ENCODE assay signal across 8 cellular contexts in the genomic region with DNA sequence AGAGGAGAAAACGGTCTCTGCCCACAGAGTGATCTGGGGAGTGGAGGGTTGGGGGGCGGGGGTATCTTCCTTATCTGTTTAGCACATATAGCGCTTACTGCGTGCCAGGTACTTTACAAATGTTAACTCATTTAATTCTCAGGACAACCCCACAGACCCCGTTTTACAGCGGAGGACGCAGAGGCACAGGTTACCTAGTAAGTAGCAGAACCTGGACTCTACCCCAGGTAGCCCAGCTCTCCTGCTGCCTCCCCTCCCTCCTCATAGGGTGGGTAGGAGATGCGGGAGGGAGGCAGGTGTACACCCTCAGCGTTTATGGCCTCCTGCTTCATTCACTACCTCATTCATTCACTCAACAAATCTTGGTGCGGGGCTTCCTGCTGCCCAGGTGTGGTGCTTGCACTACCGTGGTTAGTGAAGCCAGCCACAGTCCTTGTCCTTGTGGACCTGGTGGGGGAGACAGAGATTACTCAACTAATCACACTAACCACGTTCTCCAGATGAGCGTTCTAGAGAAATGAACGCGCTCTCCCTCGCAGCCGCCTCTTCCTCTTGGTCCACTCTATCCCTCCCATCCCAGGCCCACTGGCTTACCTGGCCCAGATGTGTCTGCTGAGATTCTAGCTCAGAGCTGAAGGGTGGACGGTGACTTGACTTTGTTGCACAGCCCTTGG.
A peak's percentile ranks its signal among the peaks of the same experiment; 100 is the strongest.
DNase-seq lines count a peak whose midpoint lies in the region; ATAC-seq and TF ChIP-seq lines count a peak whose summit lies in the region.

No MANE protein-coding gene starts in this region.

- no peaks in the 10 kb centered on the region for H3K36me3 ChIP-seq in A673 (ENCODE audit: insufficient read depth, low read length, poor library complexity, severe bottlenecking)
- H3K36me3 ChIP-seq in WERI-Rb-1 = no peaks in the 10 kb centered on the region

- DNase-seq in A673 (ENCODE audit: low spot score) (no peak), G401 (ENCODE audit: low spot score) (peak; percentile 65), WERI-Rb-1 (no peak), immature natural killer cell (no peak), NCI-H226 (no peak), GF-D8 (lab: John Stamatoyannopoulos, UW) (no peak)

- H3K4me1 Mint-ChIP-seq in immature natural killer cell = peaks cover 4 to 7% of the 10 kb centered on the region in 2 donors

- H3K27ac ChIP-seq in A673 (ENCODE audit: low read depth, low read length, poor library complexity, severe bottlenecking) = no peak overlapping the region
- H3K27ac ChIP-seq in WERI-Rb-1 = no peak overlapping the region

- peak overlapping the region; percentile 43 for H3K4me3 ChIP-seq in A673 (ENCODE audit: low read depth, low read length, poor library complexity, severe bottlenecking)
- H3K4me3 ChIP-seq in WERI-Rb-1 (ENCODE audit: low read depth, low read length) = no peak overlapping the region

- no peak for ATAC-seq in HG02981 (IDR thresholded peaks at IDR 0.05; ENCODE audit: unreplicated experiment)
- ATAC-seq in HG03432 (IDR thresholded peaks at IDR 0.05; ENCODE audit: unreplicated experiment) = no peak

- H3K36me3 Mint-ChIP-seq in immature natural killer cell = no peaks in the 10 kb centered on the region

- peak overlapping the region in 3 of 5 donors; percentile 2 to 50 (median 29) for H3K4me3 Mint-ChIP-seq in immature natural killer cell

- POLR2A ChIA-PET in A673 (lab: Charles Lee; ENCODE audit: low non-redundant PET) = no interaction called here

- CTCF ChIA-PET in A673 (lab: Charles Lee) = interaction anchor here (0.6 to 2.7 kb wide), 8 partner anchors 18 to 822 kb away, joined by 3 to 28 read pairs (median 5); no protein-coding TSS in a partner anchor

- H3K27me3 Mint-ChIP-seq in immature natural killer cell (ENCODE audit: low read depth in 3 of 3) = peaks cover 2 to 31% (median 6%) of the 10 kb centered on the region in 3 donors

- intact Hi-C loops in A673 (cut with micrococcal nuclease; ENCODE audit: unreplicated experiment) = loop anchor here (1.0 to 10.0 kb wide), 2 partner anchors 235 to 744 kb away; no protein-coding TSS in a partner anchor

- H3K9me3 ChIP-seq in A673 (ENCODE audit: low read depth, low read length, poor library complexity, severe bottlenecking) = no peaks in the 10 kb centered on the region
- H3K9me3 ChIP-seq in WERI-Rb-1 (ENCODE audit: severe bottlenecking) = no peaks in the 10 kb centered on the region

- H3K27ac Mint-ChIP-seq in immature natural killer cell = no peak overlapping the region

- BruUV-seq in A673 (replicated peaks; lab: Mats Ljungman, UMichigan) = no TSS peak

- H3K4me1 ChIP-seq in A673 (ENCODE audit: insufficient read depth, low read length, poor library complexity, severe bottlenecking) = no peaks in the 10 kb centered on the region

- no peak for TF ChIP-seq CTCF in A673 (conservative IDR thresholded peaks at IDR 0.05; ENCODE audit: low read depth, low read length)
- peak; percentile 23; the same call in 1 of the 2 replicates for TF ChIP-seq CTCF in WERI-Rb-1 (IDR thresholded peaks at IDR 0.05; ENCODE audit: low read depth, low read length)

- H3K9me3 Mint-ChIP-seq in immature natural killer cell = peaks cover 0 to 2% (median 0%) of the 10 kb centered on the region in 6 donors

- H3K27me3 ChIP-seq in A673 (replicated peaks; ENCODE audit: insufficient read depth, low read depth, low read length, poor library complexity) (no peaks in the 10 kb centered on the region), WERI-Rb-1 (ENCODE audit: insufficient read depth, low read depth, severe bottlenecking) (no peaks in the 10 kb centered on the region)

- in situ Hi-C loops in G401 (cut with HindIII; ENCODE audit: low sequenced_read_pairs) = no loop called here
